11 cellular contexts compared by ENCODE assay signal in genomic region chr11:119417726-119418540, GRCh38. TPM values are rescaled to one million over a fixed set of nuclear protein-coding genes. Genes with fewer than 3 reads are reported as not detected.
DNase-seq lines count a peak whose midpoint lies in the region; ATAC-seq and TF ChIP-seq lines count a peak whose summit lies in the region.
"Had no signal": no experiment of that assay in that cellular context is flagged by ENCODE, and none has a peak within 500 bp of the region (broad histone marks: within the 10 kb centered on the region; RNA-seq: fewer than 3 reads in every experiment).

No MANE protein-coding gene starts in this region.

- no peak overlapping the region for H3K4me3 Mint-ChIP-seq in CD4-positive, alpha-beta memory T cell
- H3K4me3 Mint-ChIP-seq: stimulated activated naive CD8-positive, alpha-beta T cell treated with anti-CD3 and anti-CD28 coated beads, Interleukin-15, amount 100 ng/mL, for 72 hours had no signal

- no peak for TF ChIP-seq POLR2A in uterus (IDR thresholded peaks at IDR 0.05)

- H3K4me3 ChIP-seq in uterus (no peak overlapping the region), mucosa of descending colon (no peak overlapping the region)
- no peak overlapping the region for H3K4me3 ChIP-seq in CD4-positive, alpha-beta memory T cell (ENCODE audit: low read length in 2 of 2)

- CTCF ChIA-PET in CD4-positive, alpha-beta memory T cell (lab: Charles Lee; ENCODE audit: partially characterized antibody), result no interaction called here

- H3K9me3 ChIP-seq in uterus, result no peaks in the 10 kb centered on the region
- H3K9me3 ChIP-seq in CD4-positive, alpha-beta memory T cell (ENCODE audit: control insufficient read depth in 1 of 2, low read length in 2 of 2), result no peaks in the 10 kb centered on the region
- no peaks in the 10 kb centered on the region for H3K9me3 ChIP-seq in mucosa of descending colon

- POLR2A ChIA-PET in CD4-positive, alpha-beta memory T cell (lab: Charles Lee; ENCODE audit: partially characterized antibody), result no interaction called here

- peak overlapping the region; percentile 71 to 84 for H3K27ac ChIP-seq in uterus
- no peak overlapping the region for H3K27ac ChIP-seq in CD4-positive, alpha-beta memory T cell (ENCODE audit: low read depth, low read length)

- H3K27me3 ChIP-seq in uterus, result no peaks in the 10 kb centered on the region
- peaks cover 5% of the 10 kb centered on the region for H3K27me3 ChIP-seq in CD4-positive, alpha-beta memory T cell (ENCODE audit: insufficient read depth, low read length)

- intact Hi-C loops in uterus (cut with DNase I; ENCODE audit: low total_unique reads) (no loop called here), mucosa of descending colon (cut with DNase I, micrococcal nuclease) (no loop called here)
- intact Hi-C loops in CD4-positive, alpha-beta memory T cell (cut with micrococcal nuclease), result no loop called here

- H3K36me3 ChIP-seq in uterus (no peaks in the 10 kb centered on the region), mucosa of descending colon (ENCODE audit: low read depth) (no peaks in the 10 kb centered on the region)
- no peaks in the 10 kb centered on the region for H3K36me3 ChIP-seq in CD4-positive, alpha-beta memory T cell (ENCODE audit: insufficient read depth, low read length)

- no peak for ATAC-seq in mucosa of descending colon
- ATAC-seq: stimulated activated naive CD8-positive, alpha-beta T cell treated with anti-CD3 and anti-CD28 coated beads, Interleukin-15, amount 100 ng/mL, for 72 hours had no signal

- H3K4me1 Mint-ChIP-seq in CD4-positive, alpha-beta memory T cell, result peaks cover 4 to 17% (median 11%) of the 10 kb centered on the region in 4 donors

- H3K4me1 ChIP-seq in uterus (peaks cover 0 to 13% of the 10 kb centered on the region in 2 donors), mucosa of descending colon (ENCODE audit: low read depth) (no peaks in the 10 kb centered on the region)
- peaks cover 18% of the 10 kb centered on the region for H3K4me1 ChIP-seq in CD4-positive, alpha-beta memory T cell (ENCODE audit: insufficient read depth, low read length)

- no peak for TF ChIP-seq CTCF in uterus (IDR thresholded peaks at IDR 0.05)
- TF ChIP-seq CTCF in mucosa of descending colon (IDR thresholded peaks at IDR 0.05), result no peak

- no peak overlapping the region for H3K27ac Mint-ChIP-seq in CD4-positive, alpha-beta memory T cell
- H3K27ac Mint-ChIP-seq: stimulated activated naive CD8-positive, alpha-beta T cell treated with anti-CD3 and anti-CD28 coated beads, Interleukin-15, amount 100 ng/mL, for 72 hours had no signal

- peaks cover 26 to 27% of the 10 kb centered on the region in 2 donors for H3K27me3 Mint-ChIP-seq in CD4-positive, alpha-beta memory T cell

- peaks cover 0 to 5% (median 3%) of the 10 kb centered on the region in 8 donors for H3K9me3 Mint-ChIP-seq in CD4-positive, alpha-beta memory T cell

- no peaks in the 10 kb centered on the region for H3K36me3 Mint-ChIP-seq in CD4-positive, alpha-beta memory T cell

- peak; percentile 48 for DNase-seq in HK-2 (ENCODE audit: unreplicated experiment)
- DNase-seq in astrocyte of the hippocampus (ENCODE audit: low read depth, low spot score), result peak; percentile 94
- peak; percentile 15 for DNase-seq in iPS-NIHi7 (ENCODE audit: extremely low spot score)
- DNase-seq in uterus, result peak in 1 of 2 donors; percentile 39
- DNase-seq in NCI-H748 treated with DMSO at 0.1 percent for 48 hours (lab: John Stamatoyannopoulos, UW), result no peak
- DNase-seq in CD4-positive, alpha-beta memory T cell, result no peak
- DNase-seq in mucosa of descending colon, result no peak
- DNase-seq: activated CD8-positive, alpha-beta memory T cell treated with anti-CD3 and anti-CD28 coated beads, Interleukin-2, amount 50 U/mL, for 4 hours; dermis blood vessel endothelial cell; NCI-H1436 treated with DMSO at 0.1 percent for 48 hours; stimulated activated naive CD8-positive, alpha-beta T cell treated with anti-CD3 and anti-CD28 coated beads, Interleukin-15, amount 100 ng/mL, for 72 hours had no signal

RNA-seq across cellular contexts. Expression of gene THY1, which starts 5.0 kb away (rescaled TPM):
- 10 to 100 TPM; 10.7 to 88.9 (median 41.3) TPM for total RNA-seq in uterus
- total RNA-seq in CD4-positive, alpha-beta memory T cell, result not detected
- not detected for polyA plus RNA-seq in CD4-positive, alpha-beta memory T cell
- total RNA-seq in mucosa of descending colon, result 10 to 100 TPM in 2 of 3 donors, 1 to 10 TPM in 1; 2.8 to 32.5 (median 28.3) TPM

RNA-seq across cellular contexts. Expression of gene USP2, which starts 36.4 kb away (rescaled TPM):
- total RNA-seq in uterus (10 to 100 TPM in 1 of 4 donors, 1 to 10 TPM in 1, under 1 TPM in 1, not detected in 1; 0.29 to 28.2 (median 2.1) TPM), mucosa of descending colon (10 to 100 TPM; 16.9 to 84.3 (median 26.7) TPM)
- total RNA-seq in CD4-positive, alpha-beta memory T cell, result under 1 TPM; 0.17 to 0.22 TPM
- polyA plus RNA-seq in CD4-positive, alpha-beta memory T cell, result under 1 TPM in 1 of 2 donors, not detected in 1; 0.21 TPM

Comparison
In these comparisons a context has a peak if more than half of its experiments do, and no peak if none do; other contexts are left out.
1. DNase-seq: peak in HK-2 (single experiment), astrocyte of the hippocampus (single experiment) and iPS-NIHi7 (single experiment); none in NCI-H748 treated with DMSO at 0.1 percent for 48 hours (single experiment), CD4-positive, alpha-beta memory T cell (0 of 5) and mucosa of descending colon (0 of 3).